ENCODE assay signal across 8 cellular contexts in the genomic region with DNA sequence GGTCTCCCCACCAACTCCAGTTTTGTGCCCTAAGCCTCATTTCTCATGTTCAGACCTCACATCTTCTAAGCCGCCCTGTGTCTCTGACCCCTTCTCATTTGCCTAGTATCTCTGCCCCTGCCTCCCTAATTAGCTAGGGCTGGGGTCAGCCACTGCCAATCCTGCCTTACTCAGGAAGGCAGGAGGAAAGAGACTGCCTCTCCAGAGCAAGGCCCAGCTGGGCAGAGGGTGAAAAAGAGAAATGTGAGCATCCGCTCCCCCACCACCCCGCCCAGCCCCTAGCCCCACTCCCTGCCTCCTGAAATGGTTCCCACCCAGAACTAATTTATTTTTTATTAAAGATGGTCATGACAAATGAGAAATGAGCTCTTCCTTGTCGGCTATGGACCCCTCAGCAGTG. TPM values are rescaled to one million over a fixed set of nuclear protein-coding genes. Genes with fewer than 3 reads are reported as not detected.
DNase-seq lines count a peak whose midpoint lies in the region; ATAC-seq and TF ChIP-seq lines count a peak whose summit lies in the region.

No MANE protein-coding gene starts in this region.

- H3K9me3 Mint-ChIP-seq in natural killer cell treated with Interleukin-12 subunit alpha and Interleukin-12 subunit beta and Interleukin-15 and Interleukin-18, amount 100 ng/mL, for 72 hours, result no peaks in the 10 kb centered on the region

- no peaks in the 10 kb centered on the region for H3K9me3 ChIP-seq in NT2/D1 (ENCODE audit: insufficient read depth, low read length)

- H3K27me3 ChIP-seq in NT2/D1 (ENCODE audit: insufficient read depth, insufficient read length) (no peaks in the 10 kb centered on the region), dorsolateral prefrontal cortex (no peaks in the 10 kb centered on the region)

- no peaks in the 10 kb centered on the region for H3K27me3 Mint-ChIP-seq in natural killer cell treated with Interleukin-12 subunit alpha and Interleukin-12 subunit beta and Interleukin-15 and Interleukin-18, amount 100 ng/mL, for 72 hours

- ATAC-seq in natural killer cell treated with Interleukin-12 subunit alpha and Interleukin-12 subunit beta and Interleukin-15 and Interleukin-18, amount 100 ng/mL, for 72 hours, result no peak

- H3K36me3 Mint-ChIP-seq in natural killer cell treated with Interleukin-12 subunit alpha and Interleukin-12 subunit beta and Interleukin-15 and Interleukin-18, amount 100 ng/mL, for 72 hours, result no peaks in the 10 kb centered on the region

- no peak for DNase-seq in AG10803 (ENCODE audit: low read depth)
- no peak for DNase-seq in NT2/D1 (ENCODE audit: low read depth, low spot score)
- DNase-seq in dorsolateral prefrontal cortex, result no peak
- DNase-seq in natural killer cell treated with Interleukin-12 subunit alpha and Interleukin-12 subunit beta and Interleukin-15 and Interleukin-18, amount 100 ng/mL, for 72 hours (ENCODE audit: low spot score), result no peak
- DNase-seq in islet precursor cell, result no peak
- no peak for DNase-seq in MV-4-11 (lab: John Stamatoyannopoulos, UW)
- DNase-seq in CD1c-positive myeloid dendritic cell (ENCODE audit: extremely low spot score), result no peak
- no peak for DNase-seq in HuH-7 (ENCODE audit: low spot score)

- peak overlapping the region; percentile 74 to 100 (median 98) for H3K27ac ChIP-seq in dorsolateral prefrontal cortex

- H3K4me3 ChIP-seq in AG10803 (ENCODE audit: low read length) (peak overlapping the region; percentile 74), NT2/D1 (ENCODE audit: insufficient read length, low read depth) (no peak overlapping the region), dorsolateral prefrontal cortex (peak overlapping the region in 57 of 59 donors; percentile 24 to 75 (median 62))

- H3K9ac ChIP-seq in NT2/D1 (ENCODE audit: insufficient read length, low read depth), result peak overlapping the region; percentile 92

- peak overlapping the region; percentile 96 for H3K4me3 Mint-ChIP-seq in natural killer cell treated with Interleukin-12 subunit alpha and Interleukin-12 subunit beta and Interleukin-15 and Interleukin-18, amount 100 ng/mL, for 72 hours

- peaks cover 46% of the 10 kb centered on the region in 2 donors for H3K4me1 Mint-ChIP-seq in natural killer cell treated with Interleukin-12 subunit alpha and Interleukin-12 subunit beta and Interleukin-15 and Interleukin-18, amount 100 ng/mL, for 72 hours (ENCODE audit: low read depth in 2 of 2)

- peak overlapping the region; percentile 98 to 100 for H3K27ac Mint-ChIP-seq in natural killer cell treated with Interleukin-12 subunit alpha and Interleukin-12 subunit beta and Interleukin-15 and Interleukin-18, amount 100 ng/mL, for 72 hours

- H3K36me3 ChIP-seq in NT2/D1 (ENCODE audit: insufficient read depth, insufficient read length, low read length), result peaks cover 61% of the 10 kb centered on the region

- peaks cover 21% of the 10 kb centered on the region for H3K4me1 ChIP-seq in NT2/D1 (ENCODE audit: insufficient read depth, insufficient read length)

- intact Hi-C loops in dorsolateral prefrontal cortex (cut with DNase I), result loop anchor here (2.0 to 10.0 kb wide), 5 partner anchors 18 to 434 kb away; a partner anchor contains a TSS

- TF ChIP-seq CTCF in AG10803 (conservative IDR thresholded peaks at IDR 0.05; ENCODE audit: low read length), result no peak
- TF ChIP-seq CTCF in dorsolateral prefrontal cortex (IDR thresholded peaks at IDR 0.05 in 54 of 56, conservative IDR thresholded peaks at IDR 0.05 in 2 of 56; ENCODE audit: low read depth in 1 of 56, partially characterized antibody in 56 of 56), result no peak

RNA-seq across cellular contexts. Expression of a gene that starts 11.4 kb away (rescaled TPM):
- total RNA-seq in dorsolateral prefrontal cortex, result 1 to 10 TPM in 102 of 120 experiments, under 1 TPM in 18; 0.25 to 8.0 (median 1.9) TPM
- 1 to 10 TPM in 1 of 2 donors, under 1 TPM in 1; 0.48 to 1.0 TPM for total RNA-seq in natural killer cell treated with Interleukin-12 subunit alpha and Interleukin-12 subunit beta and Interleukin-15 and Interleukin-18, amount 100 ng/mL, for 72 hours

RNA-seq across cellular contexts. Expression of a gene that starts 18.8 kb away (rescaled TPM):
- 100 to 1,000 TPM in 19 of 120 experiments, 10 to 100 TPM in 101; 43.4 to 130 (median 70.6) TPM for total RNA-seq in dorsolateral prefrontal cortex
- 100 to 1,000 TPM; 199 to 333 TPM for total RNA-seq in natural killer cell treated with Interleukin-12 subunit alpha and Interleukin-12 subunit beta and Interleukin-15 and Interleukin-18, amount 100 ng/mL, for 72 hours

RNA-seq across cellular contexts. Expression of a gene that starts 45.0 kb away (rescaled TPM):
- 1 to 10 TPM in 111 of 120 experiments, under 1 TPM in 1, not detected in 8; 0.99 to 5.8 (median 2.4) TPM for total RNA-seq in dorsolateral prefrontal cortex
- not detected for total RNA-seq in natural killer cell treated with Interleukin-12 subunit alpha and Interleukin-12 subunit beta and Interleukin-15 and Interleukin-18, amount 100 ng/mL, for 72 hours

RNA-seq across cellular contexts. Expression of a gene that starts 52.7 kb away (rescaled TPM):
- 10 to 100 TPM in 117 of 120 experiments, 1 to 10 TPM in 3; 6.8 to 31.3 (median 17.2) TPM for total RNA-seq in dorsolateral prefrontal cortex
- total RNA-seq in natural killer cell treated with Interleukin-12 subunit alpha and Interleukin-12 subunit beta and Interleukin-15 and Interleukin-18, amount 100 ng/mL, for 72 hours, result 1 to 10 TPM; 1.2 to 1.9 TPM
